Comparison of ENCODE assay signal across 8 cellular contexts in genomic region chr17:48915459-48916282, GRCh38. TPM values are rescaled to one million over a fixed set of nuclear protein-coding genes. Genes with fewer than 3 reads are reported as not detected.
DNase-seq lines count a peak whose midpoint lies in the region; ATAC-seq and TF ChIP-seq lines count a peak whose summit lies in the region.

No MANE protein-coding gene starts in this region.

- peak overlapping the region; percentile 95 for H3K27ac Mint-ChIP-seq in activated CD4-positive, alpha-beta memory T cell treated with anti-CD3 and anti-CD28 coated beads for 36 hours

- intact Hi-C loops in activated CD4-positive, alpha-beta memory T cell treated with anti-CD3 and anti-CD28 coated beads for 36 hours (cut with micrococcal nuclease), result loop anchor here (1.0 to 2.0 kb wide), 2 partner anchors 23 to 75 kb away; partner anchors contain the start of gene ATP5MC1

- CTCF ChIA-PET in AG04449 (lab: Yijun Ruan, JAX), result interaction anchor here (1.1 to 1.7 kb wide), 7 partner anchors 11 to 121 kb away, joined by 3 to 10 read pairs (median 3); no protein-coding TSS in a partner anchor
- CTCF ChIA-PET in activated CD4-positive, alpha-beta memory T cell treated with anti-CD3 and anti-CD28 coated beads for 36 hours (lab: Charles Lee), result interaction anchor here (0.6 to 1.4 kb wide), 3 partner anchors 117 to 1377 kb away, joined by 3 to 5 read pairs (median 5); no protein-coding TSS in a partner anchor

- H3K4me3 ChIP-seq in AG04449 (ENCODE audit: low read depth, low read length), result peak overlapping the region; percentile 20; the same call in 1 of the 2 replicates

- H3K4me1 Mint-ChIP-seq in activated CD4-positive, alpha-beta memory T cell treated with anti-CD3 and anti-CD28 coated beads for 36 hours (ENCODE audit: low read depth), result peaks cover 61% of the 10 kb centered on the region

- DNase-seq in AG04449 (ENCODE audit: low read depth, low spot score) (peak; percentile 72), fibroblast of peridontal ligament (ENCODE audit: extremely low read depth) (peak; percentile 83), SHP77 (lab: John Stamatoyannopoulos, UW) (no peak), NCI-H1092 (lab: John Stamatoyannopoulos, UW) (no peak)
- DNase-seq in activated CD4-positive, alpha-beta memory T cell treated with anti-CD3 and anti-CD28 coated beads for 36 hours, result peak; percentile 80
- DNase-seq in stimulated activated CD4-positive, alpha-beta T cell treated with anti-CD3 and anti-CD28 coated beads, Interleukin-2, amount 100 ng/mL, for 24 hours, result peak; percentile 55 to 64

- H3K9me3 Mint-ChIP-seq in activated CD4-positive, alpha-beta memory T cell treated with anti-CD3 and anti-CD28 coated beads for 36 hours, result no peaks in the 10 kb centered on the region

- ATAC-seq in HG03457 (IDR thresholded peaks at IDR 0.05; ENCODE audit: unreplicated experiment), result peak; percentile 70

- H3K36me3 Mint-ChIP-seq in activated CD4-positive, alpha-beta memory T cell treated with anti-CD3 and anti-CD28 coated beads for 36 hours, result peaks cover 60% of the 10 kb centered on the region

- H3K27me3 Mint-ChIP-seq in activated CD4-positive, alpha-beta memory T cell treated with anti-CD3 and anti-CD28 coated beads for 36 hours, result no peaks in the 10 kb centered on the region

- peak; percentile 24 for TF ChIP-seq POLR2A in GM19099 (IDR thresholded peaks at IDR 0.05; ENCODE audit: extremely low read depth, insufficient read length, low read depth)

- no peak for TF ChIP-seq CTCF in AG04449 (IDR thresholded peaks at IDR 0.05; ENCODE audit: insufficient read depth, low read length, missing control alignments)

- POLR2A ChIA-PET in AG04449 (lab: Yijun Ruan, JAX), result interaction anchor here (0.8 kb wide), 1 partner anchor 23 kb away, joined by 4 read pairs; no protein-coding TSS in a partner anchor
- POLR2A ChIA-PET in activated CD4-positive, alpha-beta memory T cell treated with anti-CD3 and anti-CD28 coated beads for 36 hours (lab: Charles Lee), result interaction anchor here (0.6 to 1.7 kb wide), 5 partner anchors 14 to 244 kb away, joined by 3 to 20 read pairs (median 4); partner anchors contain the start of genes ATP5MC1 and SNF8

- H3K4me3 Mint-ChIP-seq in activated CD4-positive, alpha-beta memory T cell treated with anti-CD3 and anti-CD28 coated beads for 36 hours, result peak overlapping the region; percentile 76

RNA-seq across cellular contexts. Expression of gene UBE2Z, which starts 7.5 kb away (rescaled TPM):
- total RNA-seq in activated CD4-positive, alpha-beta memory T cell treated with anti-CD3 and anti-CD28 coated beads for 36 hours, result 100 to 1,000 TPM; 102 to 109 TPM

RNA-seq across cellular contexts. Expression of gene ATP5MC1, which starts 23.1 kb away (rescaled TPM):
- 100 to 1,000 TPM; 119 to 129 TPM for total RNA-seq in activated CD4-positive, alpha-beta memory T cell treated with anti-CD3 and anti-CD28 coated beads for 36 hours

RNA-seq across cellular contexts. Expression of gene SNF8, which starts 29.0 kb away (rescaled TPM):
- 100 to 1,000 TPM in 1 of 2 experiments, 10 to 100 TPM in 1; 93.5 to 105 TPM for total RNA-seq in activated CD4-positive, alpha-beta memory T cell treated with anti-CD3 and anti-CD28 coated beads for 36 hours

RNA-seq across cellular contexts. Expression of gene GIP, which starts 52.7 kb away (rescaled TPM):
- not detected for total RNA-seq in activated CD4-positive, alpha-beta memory T cell treated with anti-CD3 and anti-CD28 coated beads for 36 hours

Comparison
In these comparisons a context has a peak if more than half of its experiments do, and no peak if none do; other contexts are left out.
1. DNase-seq: peak in AG04449 (single experiment), activated CD4-positive, alpha-beta memory T cell treated with anti-CD3 and anti-CD28 coated beads for 36 hours (single experiment), fibroblast of peridontal ligament (single experiment) and stimulated activated CD4-positive, alpha-beta T cell treated with anti-CD3 and anti-CD28 coated beads, Interleukin-2, amount 100 ng/mL, for 24 hours (2 of 2); none in SHP77 (0 of 2) and NCI-H1092 (single experiment).